ENCODE assay signal across 1 cellular context in the genomic region with DNA sequence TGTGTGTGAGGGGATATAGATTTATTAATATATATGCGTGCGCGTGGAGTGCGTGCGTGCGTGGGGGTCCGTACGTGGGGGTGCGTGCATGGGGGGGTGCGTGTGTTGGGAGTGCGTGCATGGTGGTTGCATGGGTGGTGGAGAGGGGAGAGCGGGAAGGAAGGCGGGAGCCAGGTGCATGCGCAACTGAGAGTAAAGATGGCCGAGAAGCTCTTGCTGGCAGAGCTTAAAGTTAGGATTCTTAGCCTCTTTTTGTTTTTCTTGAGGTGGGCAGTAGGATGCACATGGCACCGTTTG.
TF ChIP-seq lines count a peak whose summit lies in the region.

No MANE protein-coding gene starts in this region.

TF ChIP-seq in WTC11, 78 proteins besides CTCF, POLR2A, EP300 and RAD21:
- TF ChIP-seq, protein P1, sequence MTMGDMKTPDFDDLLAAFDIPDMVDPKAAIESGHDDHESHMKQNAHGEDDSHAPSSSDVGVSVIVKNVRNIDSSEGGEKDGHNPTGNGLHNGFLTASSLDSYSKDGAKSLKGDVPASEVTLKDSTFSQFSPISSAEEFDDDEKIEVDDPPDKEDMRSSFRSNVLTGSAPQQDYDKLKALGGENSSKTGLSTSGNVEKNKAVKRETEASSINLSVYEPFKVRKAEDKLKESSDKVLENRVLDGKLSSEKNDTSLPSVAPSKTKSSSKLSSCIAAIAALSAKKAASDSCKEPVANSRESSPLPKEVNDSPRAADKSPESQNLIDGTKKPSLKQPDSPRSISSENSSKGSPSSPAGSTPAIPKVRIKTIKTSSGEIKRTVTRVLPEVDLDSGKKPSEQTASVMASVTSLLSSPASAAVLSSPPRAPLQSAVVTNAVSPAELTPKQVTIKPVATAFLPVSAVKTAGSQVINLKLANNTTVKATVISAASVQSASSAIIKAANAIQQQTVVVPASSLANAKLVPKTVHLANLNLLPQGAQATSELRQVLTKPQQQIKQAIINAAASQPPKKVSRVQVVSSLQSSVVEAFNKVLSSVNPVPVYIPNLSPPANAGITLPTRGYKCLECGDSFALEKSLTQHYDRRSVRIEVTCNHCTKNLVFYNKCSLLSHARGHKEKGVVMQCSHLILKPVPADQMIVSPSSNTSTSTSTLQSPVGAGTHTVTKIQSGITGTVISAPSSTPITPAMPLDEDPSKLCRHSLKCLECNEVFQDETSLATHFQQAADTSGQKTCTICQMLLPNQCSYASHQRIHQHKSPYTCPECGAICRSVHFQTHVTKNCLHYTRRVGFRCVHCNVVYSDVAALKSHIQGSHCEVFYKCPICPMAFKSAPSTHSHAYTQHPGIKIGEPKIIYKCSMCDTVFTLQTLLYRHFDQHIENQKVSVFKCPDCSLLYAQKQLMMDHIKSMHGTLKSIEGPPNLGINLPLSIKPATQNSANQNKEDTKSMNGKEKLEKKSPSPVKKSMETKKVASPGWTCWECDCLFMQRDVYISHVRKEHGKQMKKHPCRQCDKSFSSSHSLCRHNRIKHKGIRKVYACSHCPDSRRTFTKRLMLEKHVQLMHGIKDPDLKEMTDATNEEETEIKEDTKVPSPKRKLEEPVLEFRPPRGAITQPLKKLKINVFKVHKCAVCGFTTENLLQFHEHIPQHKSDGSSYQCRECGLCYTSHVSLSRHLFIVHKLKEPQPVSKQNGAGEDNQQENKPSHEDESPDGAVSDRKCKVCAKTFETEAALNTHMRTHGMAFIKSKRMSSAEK (CRISPR knock-in tag; IDR thresholded peaks at IDR 0.05; ENCODE audit: borderline replicate concordance), result no peak
- TF ChIP-seq SMAD4 (CRISPR knock-in tag; IDR thresholded peaks at IDR 0.05) (no peak), HMGA2 (CRISPR knock-in tag; IDR thresholded peaks at IDR 0.05) (no peak), NR2C2 (CRISPR knock-in tag; IDR thresholded peaks at IDR 0.05) (no peak), ZNF423 (CRISPR knock-in tag; IDR thresholded peaks at IDR 0.05) (no peak), FOXK1 (CRISPR knock-in tag; IDR thresholded peaks at IDR 0.05) (no peak), MYBL2 (CRISPR knock-in tag; IDR thresholded peaks at IDR 0.05) (no peak), SOX15 (CRISPR knock-in tag; IDR thresholded peaks at IDR 0.05) (no peak), CREM (CRISPR knock-in tag; IDR thresholded peaks at IDR 0.05) (no peak), ELF4 (CRISPR knock-in tag; IDR thresholded peaks at IDR 0.05; ENCODE audit: low read depth) (no peak), ETV6 (CRISPR knock-in tag; IDR thresholded peaks at IDR 0.05) (no peak), ZNF219 (CRISPR knock-in tag; IDR thresholded peaks at IDR 0.05; ENCODE audit: borderline replicate concordance) (no peak), KAT7 (CRISPR knock-in tag; IDR thresholded peaks at IDR 0.05; ENCODE audit: borderline replicate concordance) (no peak), NR3C1 (CRISPR knock-in tag; conservative IDR thresholded peaks at IDR 0.05; ENCODE audit: low read depth) (no peak), TEAD1 (CRISPR knock-in tag; IDR thresholded peaks at IDR 0.05) (no peak)
- TF ChIP-seq, protein P2, sequence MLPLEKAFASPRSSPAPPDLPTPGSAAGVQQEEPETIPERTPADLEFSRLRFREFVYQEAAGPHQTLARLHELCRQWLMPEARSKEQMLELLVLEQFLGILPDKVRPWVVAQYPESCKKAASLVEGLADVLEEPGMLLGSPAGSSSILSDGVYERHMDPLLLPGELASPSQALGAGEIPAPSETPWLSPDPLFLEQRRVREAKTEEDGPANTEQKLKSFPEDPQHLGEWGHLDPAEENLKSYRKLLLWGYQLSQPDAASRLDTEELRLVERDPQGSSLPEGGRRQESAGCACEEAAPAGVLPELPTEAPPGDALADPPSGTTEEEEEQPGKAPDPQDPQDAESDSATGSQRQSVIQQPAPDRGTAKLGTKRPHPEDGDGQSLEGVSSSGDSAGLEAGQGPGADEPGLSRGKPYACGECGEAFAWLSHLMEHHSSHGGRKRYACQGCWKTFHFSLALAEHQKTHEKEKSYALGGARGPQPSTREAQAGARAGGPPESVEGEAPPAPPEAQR (CRISPR knock-in tag; IDR thresholded peaks at IDR 0.05), result no peak
- TF ChIP-seq, protein P3, sequence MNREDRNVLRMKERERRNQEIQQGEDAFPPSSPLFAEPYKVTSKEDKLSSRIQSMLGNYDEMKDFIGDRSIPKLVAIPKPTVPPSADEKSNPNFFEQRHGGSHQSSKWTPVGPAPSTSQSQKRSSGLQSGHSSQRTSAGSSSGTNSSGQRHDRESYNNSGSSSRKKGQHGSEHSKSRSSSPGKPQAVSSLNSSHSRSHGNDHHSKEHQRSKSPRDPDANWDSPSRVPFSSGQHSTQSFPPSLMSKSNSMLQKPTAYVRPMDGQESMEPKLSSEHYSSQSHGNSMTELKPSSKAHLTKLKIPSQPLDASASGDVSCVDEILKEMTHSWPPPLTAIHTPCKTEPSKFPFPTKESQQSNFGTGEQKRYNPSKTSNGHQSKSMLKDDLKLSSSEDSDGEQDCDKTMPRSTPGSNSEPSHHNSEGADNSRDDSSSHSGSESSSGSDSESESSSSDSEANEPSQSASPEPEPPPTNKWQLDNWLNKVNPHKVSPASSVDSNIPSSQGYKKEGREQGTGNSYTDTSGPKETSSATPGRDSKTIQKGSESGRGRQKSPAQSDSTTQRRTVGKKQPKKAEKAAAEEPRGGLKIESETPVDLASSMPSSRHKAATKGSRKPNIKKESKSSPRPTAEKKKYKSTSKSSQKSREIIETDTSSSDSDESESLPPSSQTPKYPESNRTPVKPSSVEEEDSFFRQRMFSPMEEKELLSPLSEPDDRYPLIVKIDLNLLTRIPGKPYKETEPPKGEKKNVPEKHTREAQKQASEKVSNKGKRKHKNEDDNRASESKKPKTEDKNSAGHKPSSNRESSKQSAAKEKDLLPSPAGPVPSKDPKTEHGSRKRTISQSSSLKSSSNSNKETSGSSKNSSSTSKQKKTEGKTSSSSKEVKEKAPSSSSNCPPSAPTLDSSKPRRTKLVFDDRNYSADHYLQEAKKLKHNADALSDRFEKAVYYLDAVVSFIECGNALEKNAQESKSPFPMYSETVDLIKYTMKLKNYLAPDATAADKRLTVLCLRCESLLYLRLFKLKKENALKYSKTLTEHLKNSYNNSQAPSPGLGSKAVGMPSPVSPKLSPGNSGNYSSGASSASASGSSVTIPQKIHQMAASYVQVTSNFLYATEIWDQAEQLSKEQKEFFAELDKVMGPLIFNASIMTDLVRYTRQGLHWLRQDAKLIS (CRISPR knock-in tag; IDR thresholded peaks at IDR 0.05; ENCODE audit: borderline replicate concordance), result no peak
- TF ChIP-seq, protein P4, sequence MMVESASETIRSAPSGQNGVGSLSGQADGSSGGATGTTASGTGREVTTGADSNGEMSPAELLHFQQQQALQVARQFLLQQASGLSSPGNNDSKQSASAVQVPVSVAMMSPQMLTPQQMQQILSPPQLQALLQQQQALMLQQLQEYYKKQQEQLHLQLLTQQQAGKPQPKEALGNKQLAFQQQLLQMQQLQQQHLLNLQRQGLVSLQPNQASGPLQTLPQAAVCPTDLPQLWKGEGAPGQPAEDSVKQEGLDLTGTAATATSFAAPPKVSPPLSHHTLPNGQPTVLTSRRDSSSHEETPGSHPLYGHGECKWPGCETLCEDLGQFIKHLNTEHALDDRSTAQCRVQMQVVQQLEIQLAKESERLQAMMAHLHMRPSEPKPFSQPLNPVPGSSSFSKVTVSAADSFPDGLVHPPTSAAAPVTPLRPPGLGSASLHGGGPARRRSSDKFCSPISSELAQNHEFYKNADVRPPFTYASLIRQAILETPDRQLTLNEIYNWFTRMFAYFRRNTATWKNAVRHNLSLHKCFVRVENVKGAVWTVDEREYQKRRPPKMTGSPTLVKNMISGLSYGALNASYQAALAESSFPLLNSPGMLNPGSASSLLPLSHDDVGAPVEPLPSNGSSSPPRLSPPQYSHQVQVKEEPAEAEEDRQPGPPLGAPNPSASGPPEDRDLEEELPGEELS (CRISPR knock-in tag; IDR thresholded peaks at IDR 0.05), result no peak
- TF ChIP-seq, protein P5, sequence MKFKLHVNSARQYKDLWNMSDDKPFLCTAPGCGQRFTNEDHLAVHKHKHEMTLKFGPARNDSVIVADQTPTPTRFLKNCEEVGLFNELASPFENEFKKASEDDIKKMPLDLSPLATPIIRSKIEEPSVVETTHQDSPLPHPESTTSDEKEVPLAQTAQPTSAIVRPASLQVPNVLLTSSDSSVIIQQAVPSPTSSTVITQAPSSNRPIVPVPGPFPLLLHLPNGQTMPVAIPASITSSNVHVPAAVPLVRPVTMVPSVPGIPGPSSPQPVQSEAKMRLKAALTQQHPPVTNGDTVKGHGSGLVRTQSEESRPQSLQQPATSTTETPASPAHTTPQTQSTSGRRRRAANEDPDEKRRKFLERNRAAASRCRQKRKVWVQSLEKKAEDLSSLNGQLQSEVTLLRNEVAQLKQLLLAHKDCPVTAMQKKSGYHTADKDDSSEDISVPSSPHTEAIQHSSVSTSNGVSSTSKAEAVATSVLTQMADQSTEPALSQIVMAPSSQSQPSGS (CRISPR knock-in tag; IDR thresholded peaks at IDR 0.05; ENCODE audit: borderline replicate concordance, low read depth), result no peak
